In the genomic region with DNA sequence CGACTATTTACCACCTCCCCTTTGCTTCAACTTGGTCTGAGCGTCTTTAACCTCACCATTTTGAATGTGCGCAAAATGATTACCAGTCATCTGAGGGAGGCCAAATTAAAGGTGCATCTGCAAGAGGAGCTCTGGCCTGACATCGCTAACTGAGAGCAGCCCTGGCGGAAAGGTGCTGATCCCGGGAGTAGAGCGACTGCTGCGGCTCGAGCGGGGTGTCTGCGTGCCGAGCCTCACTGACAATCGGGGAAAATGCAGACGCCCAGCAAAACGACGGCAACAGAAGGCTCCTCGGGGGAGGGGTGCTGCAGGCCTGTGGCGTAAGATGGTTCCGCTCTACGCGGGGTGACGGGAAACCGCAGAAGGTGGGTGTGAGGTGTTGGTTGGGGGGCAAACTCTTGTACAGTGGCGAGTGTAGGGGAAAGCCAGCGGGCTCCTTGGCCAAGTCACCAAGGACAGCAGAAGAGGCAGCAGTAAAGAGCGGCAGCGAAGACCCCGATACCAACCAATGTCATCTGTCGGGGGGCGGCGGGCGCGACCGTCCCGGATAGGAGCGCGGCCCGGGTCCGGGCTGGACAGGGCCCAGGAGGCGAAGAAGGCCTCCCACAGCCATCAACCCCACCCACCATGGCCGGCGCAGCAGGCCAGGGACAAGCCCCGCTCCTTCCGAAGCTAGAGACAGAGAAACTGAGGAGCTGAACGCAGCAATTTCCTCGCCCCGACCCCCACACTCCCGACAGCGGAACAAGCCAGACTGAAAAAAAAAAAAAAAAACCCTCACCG, we compare ENCODE assay signal across 1 cellular context.
TF ChIP-seq lines count a peak whose summit lies in the region.

No MANE protein-coding gene starts in this region.

TF ChIP-seq in K562, 482 proteins besides CTCF, POLR2A, EP300 and RAD21 (continued from another document and continues in another):
- TF ChIP-seq, protein P1, sequence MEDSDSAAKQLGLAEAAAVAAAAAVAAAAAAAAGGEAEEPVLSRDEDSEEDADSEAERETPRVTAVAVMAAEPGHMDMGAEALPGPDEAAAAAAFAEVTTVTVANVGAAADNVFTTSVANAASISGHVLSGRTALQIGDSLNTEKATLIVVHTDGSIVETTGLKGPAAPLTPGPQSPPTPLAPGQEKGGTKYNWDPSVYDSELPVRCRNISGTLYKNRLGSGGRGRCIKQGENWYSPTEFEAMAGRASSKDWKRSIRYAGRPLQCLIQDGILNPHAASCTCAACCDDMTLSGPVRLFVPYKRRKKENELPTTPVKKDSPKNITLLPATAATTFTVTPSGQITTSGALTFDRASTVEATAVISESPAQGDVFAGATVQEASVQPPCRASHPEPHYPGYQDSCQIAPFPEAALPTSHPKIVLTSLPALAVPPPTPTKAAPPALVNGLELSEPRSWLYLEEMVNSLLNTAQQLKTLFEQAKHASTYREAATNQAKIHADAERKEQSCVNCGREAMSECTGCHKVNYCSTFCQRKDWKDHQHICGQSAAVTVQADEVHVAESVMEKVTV (CRISPR knock-in tag; IDR thresholded peaks at IDR 0.05): no peak
- TF ChIP-seq NFRKB (IDR thresholded peaks at IDR 0.05; ENCODE audit: low read depth) (peak; percentile 67), ZNF24 (IDR thresholded peaks at IDR 0.05) (0 out of 2 replicates have a peak, but pooled peaks have one; percentile 7), CBX3 (IDR thresholded peaks at IDR 0.05; ENCODE audit: borderline replicate concordance in 1 of 2, low read length in 2 of 2) (peak in 1 of 2 experiments; percentile 52; a peak in 1 of 3 replicates), NFIC (IDR thresholded peaks at IDR 0.05) (peak; percentile 39), YY1 (IDR thresholded peaks at IDR 0.05; ENCODE audit: borderline replicate concordance in 1 of 3, control insufficient read depth in 1 of 3, extremely low read depth in 1 of 3, insufficient read depth in 3 of 3, insufficient read length in 1 of 3, insufficient replicate concordance in 2 of 3, low read depth in 1 of 3, low read length in 2 of 3) (peak; percentile 12 to 81 (median 47)), EP400 (IDR thresholded peaks at IDR 0.05) (peak; percentile 27), NFXL1 (CRISPR knock-in tag; IDR thresholded peaks at IDR 0.05) (no peak), CREB1 (IDR thresholded peaks at IDR 0.05) (peak; percentile 82), CREB1 (CRISPR knock-in tag; IDR thresholded peaks at IDR 0.05) (peak; percentile 47; the same call in 1 of the 2 replicates), MXI1 (IDR thresholded peaks at IDR 0.05; ENCODE audit: low read depth, low read length) (0 out of 2 replicates have a peak, but pooled peaks have one; percentile 21), FOXJ2 (tag; IDR thresholded peaks at IDR 0.05) (no peak), ILK (tag; IDR thresholded peaks at IDR 0.05; ENCODE audit: borderline replicate concordance, low read depth) (no peak), BRD4 (IDR thresholded peaks at IDR 0.05) (peak; percentile 83; the same call in 1 of the 2 replicates), RNF2 (IDR thresholded peaks at IDR 0.05) (peak; percentile 51; the same call in 1 of the 2 replicates), ZC3H8 (IDR thresholded peaks at IDR 0.05) (no peak), PRMT5 (CRISPR knock-in tag; IDR thresholded peaks at IDR 0.05) (no peak), TRIM25 (IDR thresholded peaks at IDR 0.05; ENCODE audit: borderline replicate concordance) (0 out of 2 replicates have a peak, but pooled peaks have one; percentile 9), MNT (conservative IDR thresholded peaks at IDR 0.05) (peak in 1 of 2 experiments; percentile 78; a peak in 3 of 4 replicates), ERF (CRISPR knock-in tag; IDR thresholded peaks at IDR 0.05) (no peak), TOE1 (IDR thresholded peaks at IDR 0.05; ENCODE audit: borderline replicate concordance) (peak; percentile 75), TOE1 (CRISPR knock-in tag; IDR thresholded peaks at IDR 0.05; ENCODE audit: borderline replicate concordance, low read depth) (no peak), NCOR1 (IDR thresholded peaks at IDR 0.05) (0 out of 2 replicates have a peak, but pooled peaks have one; percentile 28), ZNF316 (IDR thresholded peaks at IDR 0.05) (peak; percentile 42; the same call in 1 of the 2 replicates), CEBPB (tag; IDR thresholded peaks at IDR 0.05) (peak; percentile 81), ZNF436 (CRISPR knock-in tag; IDR thresholded peaks at IDR 0.05) (no peak), SIRT6 (IDR thresholded peaks at IDR 0.05; ENCODE audit: low read depth, low read length) (no peak), SMARCC2 (IDR thresholded peaks at IDR 0.05; ENCODE audit: low read depth) (0 out of 2 replicates have a peak, but pooled peaks have one; percentile 36), CREM (IDR thresholded peaks at IDR 0.05; ENCODE audit: low read depth) (peak; percentile 86), ZNF41 (CRISPR knock-in tag; conservative IDR thresholded peaks at IDR 0.05) (no peak), KLF13 (tag; IDR thresholded peaks at IDR 0.05; ENCODE audit: borderline replicate concordance, low read depth) (0 out of 2 replicates have a peak, but pooled peaks have one; percentile 18), ZBTB40 (IDR thresholded peaks at IDR 0.05) (peak; percentile 47; the same call in 1 of the 2 replicates), ZBTB40 (CRISPR knock-in tag; IDR thresholded peaks at IDR 0.05) (no peak), ZSCAN32 (CRISPR knock-in tag; IDR thresholded peaks at IDR 0.05) (no peak), NR2F6 (CRISPR knock-in tag; IDR thresholded peaks at IDR 0.05) (no peak), HLTF (IDR thresholded peaks at IDR 0.05) (peak; percentile 73; the same call in 1 of the 2 replicates), ZNF217 (CRISPR knock-in tag; IDR thresholded peaks at IDR 0.05) (no peak)
- TF ChIP-seq, protein P2, sequence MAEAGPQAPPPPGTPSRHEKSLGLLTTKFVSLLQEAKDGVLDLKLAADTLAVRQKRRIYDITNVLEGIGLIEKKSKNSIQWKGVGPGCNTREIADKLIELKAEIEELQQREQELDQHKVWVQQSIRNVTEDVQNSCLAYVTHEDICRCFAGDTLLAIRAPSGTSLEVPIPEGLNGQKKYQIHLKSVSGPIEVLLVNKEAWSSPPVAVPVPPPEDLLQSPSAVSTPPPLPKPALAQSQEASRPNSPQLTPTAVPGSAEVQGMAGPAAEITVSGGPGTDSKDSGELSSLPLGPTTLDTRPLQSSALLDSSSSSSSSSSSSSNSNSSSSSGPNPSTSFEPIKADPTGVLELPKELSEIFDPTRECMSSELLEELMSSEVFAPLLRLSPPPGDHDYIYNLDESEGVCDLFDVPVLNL (CRISPR knock-in tag; IDR thresholded peaks at IDR 0.05; ENCODE audit: low read depth): 0 out of 2 replicates have a peak, but pooled peaks have one; percentile 21
- TF ChIP-seq, protein P3, sequence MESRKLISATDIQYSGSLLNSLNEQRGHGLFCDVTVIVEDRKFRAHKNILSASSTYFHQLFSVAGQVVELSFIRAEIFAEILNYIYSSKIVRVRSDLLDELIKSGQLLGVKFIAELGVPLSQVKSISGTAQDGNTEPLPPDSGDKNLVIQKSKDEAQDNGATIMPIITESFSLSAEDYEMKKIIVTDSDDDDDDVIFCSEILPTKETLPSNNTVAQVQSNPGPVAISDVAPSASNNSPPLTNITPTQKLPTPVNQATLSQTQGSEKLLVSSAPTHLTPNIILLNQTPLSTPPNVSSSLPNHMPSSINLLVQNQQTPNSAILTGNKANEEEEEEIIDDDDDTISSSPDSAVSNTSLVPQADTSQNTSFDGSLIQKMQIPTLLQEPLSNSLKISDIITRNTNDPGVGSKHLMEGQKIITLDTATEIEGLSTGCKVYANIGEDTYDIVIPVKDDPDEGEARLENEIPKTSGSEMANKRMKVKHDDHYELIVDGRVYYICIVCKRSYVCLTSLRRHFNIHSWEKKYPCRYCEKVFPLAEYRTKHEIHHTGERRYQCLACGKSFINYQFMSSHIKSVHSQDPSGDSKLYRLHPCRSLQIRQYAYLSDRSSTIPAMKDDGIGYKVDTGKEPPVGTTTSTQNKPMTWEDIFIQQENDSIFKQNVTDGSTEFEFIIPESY (CRISPR knock-in tag; IDR thresholded peaks at IDR 0.05): no peak
- TF ChIP-seq, protein P4, sequence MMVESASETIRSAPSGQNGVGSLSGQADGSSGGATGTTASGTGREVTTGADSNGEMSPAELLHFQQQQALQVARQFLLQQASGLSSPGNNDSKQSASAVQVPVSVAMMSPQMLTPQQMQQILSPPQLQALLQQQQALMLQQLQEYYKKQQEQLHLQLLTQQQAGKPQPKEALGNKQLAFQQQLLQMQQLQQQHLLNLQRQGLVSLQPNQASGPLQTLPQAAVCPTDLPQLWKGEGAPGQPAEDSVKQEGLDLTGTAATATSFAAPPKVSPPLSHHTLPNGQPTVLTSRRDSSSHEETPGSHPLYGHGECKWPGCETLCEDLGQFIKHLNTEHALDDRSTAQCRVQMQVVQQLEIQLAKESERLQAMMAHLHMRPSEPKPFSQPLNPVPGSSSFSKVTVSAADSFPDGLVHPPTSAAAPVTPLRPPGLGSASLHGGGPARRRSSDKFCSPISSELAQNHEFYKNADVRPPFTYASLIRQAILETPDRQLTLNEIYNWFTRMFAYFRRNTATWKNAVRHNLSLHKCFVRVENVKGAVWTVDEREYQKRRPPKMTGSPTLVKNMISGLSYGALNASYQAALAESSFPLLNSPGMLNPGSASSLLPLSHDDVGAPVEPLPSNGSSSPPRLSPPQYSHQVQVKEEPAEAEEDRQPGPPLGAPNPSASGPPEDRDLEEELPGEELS (CRISPR knock-in tag; IDR thresholded peaks at IDR 0.05; ENCODE audit: borderline replicate concordance): peak; percentile 20; the same call in 1 of the 2 replicates
